Comparison of ENCODE assay signal across 21 cellular contexts in the genomic region with DNA sequence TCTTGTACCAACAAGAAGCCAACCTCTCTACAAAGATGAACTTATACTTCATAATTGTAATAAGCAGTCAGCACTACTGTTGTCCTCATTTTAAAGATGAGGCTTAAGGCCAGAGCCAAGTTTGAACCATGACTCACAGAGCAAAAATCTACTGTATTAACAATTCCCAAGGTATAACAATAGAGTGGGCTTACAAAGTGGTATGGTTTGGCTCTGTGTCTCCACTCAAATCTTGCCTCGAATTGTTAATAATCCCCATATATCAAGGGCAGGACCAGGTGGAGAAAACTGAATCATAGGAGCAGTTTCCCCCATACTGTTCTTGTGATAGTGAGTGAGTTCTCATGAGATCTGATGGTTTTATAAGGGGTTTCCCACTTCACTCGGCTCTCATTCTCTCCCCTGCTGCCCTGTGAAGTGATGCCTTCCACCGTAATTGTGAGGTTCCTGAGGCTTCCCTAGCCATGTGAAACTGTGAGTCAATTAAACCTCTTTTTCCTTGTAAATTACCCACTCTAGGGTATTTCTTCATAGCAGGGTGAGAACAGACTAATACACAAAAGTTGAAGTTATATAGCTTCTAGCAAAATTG. TPM values are rescaled to one million over a fixed set of nuclear protein-coding genes. Genes with fewer than 3 reads are reported as not detected.
DNase-seq lines count a peak whose midpoint lies in the region; ATAC-seq and TF ChIP-seq lines count a peak whose summit lies in the region.
"Had no signal": no experiment of that assay in that cellular context is flagged by ENCODE, and none has a peak within 500 bp of the region (broad histone marks: within the 10 kb centered on the region; RNA-seq: fewer than 3 reads in every experiment).

No MANE protein-coding gene starts in this region.

- no peaks in the 10 kb centered on the region for H3K27me3 Mint-ChIP-seq in natural killer cell (ENCODE audit: low read depth in 2 of 2)
- H3K27me3 Mint-ChIP-seq: activated CD4-positive, alpha-beta memory T cell treated with anti-CD3 and anti-CD28 coated beads, Interleukin-2, amount 10 ng/mL, durations not matched to agents 7 days and 5 days; activated T-cell treated with anti-CD3 and anti-CD28 coated beads, Interleukin-2, amount 50 U/mL, for 24 hours; CD4-positive, alpha-beta memory T cell; central memory CD8-positive, alpha-beta T cell had no signal

- no peak overlapping the region for H3K4me3 Mint-ChIP-seq in natural killer cell
- H3K4me3 Mint-ChIP-seq: activated CD4-positive, alpha-beta memory T cell treated with anti-CD3 and anti-CD28 coated beads, Interleukin-2, amount 10 ng/mL, durations not matched to agents 7 days and 5 days; activated T-cell treated with anti-CD3 and anti-CD28 coated beads, Interleukin-2, amount 50 U/mL, for 24 hours; CD4-positive, alpha-beta memory T cell; central memory CD8-positive, alpha-beta T cell; endodermal cell had no signal

- ATAC-seq in foreskin keratinocyte = peak; percentile 68
- no peak for ATAC-seq in sciatic nerve
- no peak for ATAC-seq in natural killer cell
- ATAC-seq: gastrocnemius medialis, left lung, mucosa of descending colon had no signal

- DNase-seq in AG10803 (ENCODE audit: low read depth) (peak; percentile 47), M059J (ENCODE audit: low read depth) (peak; percentile 56), astrocyte of the spinal cord (ENCODE audit: low read depth, low spot score) (peak; percentile 78), foreskin keratinocyte (peak in 1 of 2 donors; percentile 59), sciatic nerve (ENCODE audit: low spot score) (no peak), SHP77 treated with DMSO at 0.1 percent for 48 hours (lab: John Stamatoyannopoulos, UW) (no peak), natural killer cell (no peak), lower leg skin (ENCODE audit: low spot score in 2 of 2) (no peak)
- DNase-seq: activated CD4-positive, alpha-beta memory T cell treated with anti-CD3 and anti-CD28 coated beads, Interleukin-2, amount 10 ng/mL, durations not matched to agents 7 days and 5 days; activated T-cell treated with anti-CD3 and anti-CD28 coated beads, Interleukin-2, amount 50 U/mL, for 24 hours; CD4-positive, alpha-beta memory T cell; DMS79 treated with DMSO at 0.1 percent for 48 hours; endodermal cell; gastrocnemius medialis; left lung; mucosa of descending colon; NCI-H2029; T-helper 1 cell had no signal

- TF ChIP-seq CTCF in AG10803 (conservative IDR thresholded peaks at IDR 0.05; ENCODE audit: low read length) (no peak), astrocyte of the spinal cord (IDR thresholded peaks at IDR 0.05; ENCODE audit: low read depth, low read length) (no peak), foreskin keratinocyte (conservative IDR thresholded peaks at IDR 0.05) (no peak), natural killer cell (IDR thresholded peaks at IDR 0.05) (no peak), lower leg skin (IDR thresholded peaks at IDR 0.05) (no peak)

- H3K36me3 Mint-ChIP-seq in natural killer cell = no peaks in the 10 kb centered on the region

- no peak for TF ChIP-seq POLR2A in lower leg skin (IDR thresholded peaks at IDR 0.05)

- H3K27me3 ChIP-seq in foreskin keratinocyte = no peaks in the 10 kb centered on the region
- H3K27me3 ChIP-seq: gastrocnemius medialis, left lung, neutrophil had no signal

- in situ Hi-C loops in astrocyte of the spinal cord (cut with HindIII; ENCODE audit: low sequenced_read_pairs) = loop anchor here (25.0 kb wide), 1 partner anchor 311 kb away; no protein-coding TSS in a partner anchor

- no peak overlapping the region for H3K27ac Mint-ChIP-seq in natural killer cell
- H3K27ac Mint-ChIP-seq: activated CD4-positive, alpha-beta memory T cell treated with anti-CD3 and anti-CD28 coated beads, Interleukin-2, amount 10 ng/mL, durations not matched to agents 7 days and 5 days; activated naive CD4-positive, alpha-beta T cell treated with anti-CD3 and anti-CD28 coated beads, Interleukin-2, amount 50 U/mL, for 72 hours; activated T-cell treated with anti-CD3 and anti-CD28 coated beads, Interleukin-2, amount 50 U/mL, for 24 hours; CD4-positive, alpha-beta memory T cell; endodermal cell had no signal

- WGBS in lower leg skin, 2 donors = 60 to 69% methylated on average over 3 of the region's 3 CpGs

- intact Hi-C loops in sciatic nerve (cut with DNase I) (no loop called here), natural killer cell (cut with micrococcal nuclease) (no loop called here), lower leg skin (cut with DNase I; ENCODE audit: low total_unique reads) (no loop called here)

- no peaks in the 10 kb centered on the region for H3K4me1 Mint-ChIP-seq in natural killer cell
- H3K4me1 Mint-ChIP-seq: activated CD4-positive, alpha-beta memory T cell treated with anti-CD3 and anti-CD28 coated beads, Interleukin-2, amount 10 ng/mL, durations not matched to agents 7 days and 5 days; CD4-positive, alpha-beta memory T cell; central memory CD8-positive, alpha-beta T cell had no signal

- H3K9me3 Mint-ChIP-seq in natural killer cell = no peaks in the 10 kb centered on the region
- H3K9me3 Mint-ChIP-seq: activated CD4-positive, alpha-beta memory T cell treated with anti-CD3 and anti-CD28 coated beads, Interleukin-2, amount 10 ng/mL, durations not matched to agents 7 days and 5 days; activated naive CD4-positive, alpha-beta T cell treated with anti-CD3 and anti-CD28 coated beads, Interleukin-2, amount 50 U/mL, for 72 hours; activated T-cell treated with anti-CD3 and anti-CD28 coated beads, Interleukin-2, amount 50 U/mL, for 24 hours; CD4-positive, alpha-beta memory T cell; central memory CD8-positive, alpha-beta T cell; endodermal cell had no signal

- no peaks in the 10 kb centered on the region for H3K4me1 ChIP-seq in foreskin keratinocyte
- H3K4me1 ChIP-seq: gastrocnemius medialis, left lung had no signal

- H3K4me3 ChIP-seq in AG10803 (ENCODE audit: low read length) = no peak overlapping the region
- no peak overlapping the region for H3K4me3 ChIP-seq in astrocyte of the spinal cord (ENCODE audit: low read depth, low read length)
- H3K4me3 ChIP-seq in lower leg skin (ENCODE audit: low read depth, poor library complexity, severe bottlenecking) = no peak overlapping the region
- H3K4me3 ChIP-seq: gastrocnemius medialis, left lung, mucosa of descending colon had no signal

- no peak overlapping the region for H3K27ac ChIP-seq in foreskin keratinocyte
- H3K27ac ChIP-seq: gastrocnemius medialis, left lung, neutrophil had no signal

RNA-seq across cellular contexts. Expression of gene MRPL44, which starts 19.5 kb away (rescaled TPM):
- 29.4 and 33.5 TPM in 2 replicates for total RNA-seq in M059J (2014; rRNA removed; shearing (Covaris generic))
- 29.5 and 33.2 TPM in 2 replicates for total RNA-seq in foreskin keratinocyte
- 25.3 and 31.6 TPM in 2 replicates for polyA plus RNA-seq in foreskin keratinocyte
- 14.5 TPM for total RNA-seq in sciatic nerve
- 10 to 100 TPM; 27.6 to 35.1 (median 31.0) TPM for total RNA-seq in natural killer cell
- 10 to 100 TPM; 19.6 to 27.5 (median 21.5) TPM for total RNA-seq in lower leg skin

RNA-seq across cellular contexts. Expression of gene WDFY1, which starts 31.6 kb away (rescaled TPM):
- total RNA-seq in M059J (2014; rRNA removed; shearing (Covaris generic)) = 31.4 and 46.6 TPM in 2 replicates
- 45.5 and 49.3 TPM in 2 replicates for total RNA-seq in foreskin keratinocyte
- 11.8 and 12.0 TPM in 2 replicates for polyA plus RNA-seq in foreskin keratinocyte
- 48.6 TPM for total RNA-seq in sciatic nerve
- total RNA-seq in natural killer cell = 10 to 100 TPM; 90.2 to 96.2 (median 92.0) TPM
- 10 to 100 TPM; 28.1 to 38.4 (median 31.8) TPM for total RNA-seq in lower leg skin

Comparison
In these comparisons a context has a peak if more than half of its experiments do, and no peak if none do; other contexts are left out.
1. DNase-seq: peak in AG10803 (single experiment), M059J (single experiment) and astrocyte of the spinal cord (single experiment); none in sciatic nerve (single experiment), SHP77 treated with DMSO at 0.1 percent for 48 hours (single experiment), natural killer cell (single experiment) and lower leg skin (0 of 2).